In the genomic region with DNA sequence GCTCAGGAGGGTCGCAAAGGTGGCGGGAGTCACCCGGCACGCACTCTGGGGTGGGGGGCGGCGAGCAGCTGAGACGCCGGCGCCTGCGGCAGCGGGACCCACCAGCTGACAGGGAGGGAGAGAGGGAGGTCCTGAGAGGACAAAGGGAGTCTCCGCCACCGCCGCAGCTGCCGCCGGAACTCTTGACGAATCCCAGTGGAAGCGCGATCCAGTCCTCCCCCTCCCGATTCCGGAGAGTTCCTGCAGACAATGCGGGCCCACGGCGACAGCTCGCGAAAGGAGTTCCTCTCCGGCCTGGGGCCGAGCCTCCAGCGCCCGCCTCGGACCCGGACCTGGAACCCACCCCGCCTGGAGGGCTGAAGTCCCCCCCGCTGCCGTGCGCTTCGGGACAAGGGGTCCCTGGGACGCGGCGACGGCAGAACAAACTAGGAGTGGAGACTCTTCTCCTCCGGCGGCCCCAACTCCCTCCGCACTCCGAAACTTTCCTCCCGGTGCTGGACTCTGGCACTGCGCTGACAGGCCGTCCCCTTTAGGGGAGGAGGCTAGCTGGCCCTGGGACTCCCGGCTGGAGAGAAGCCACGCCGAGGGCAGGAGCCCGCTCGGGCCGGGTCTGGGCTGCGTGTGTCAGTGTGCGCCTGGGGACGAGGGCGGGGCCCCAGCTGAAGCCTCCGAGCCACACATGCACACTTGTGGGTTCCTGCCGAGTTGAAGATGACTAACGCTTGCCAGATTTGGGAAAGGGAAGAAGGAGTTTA, we compare ENCODE assay signal across 1 cellular context.
A peak's percentile ranks its signal among the peaks of the same experiment; 100 is the strongest.
TF ChIP-seq lines count a peak whose summit lies in the region.

A gene (minus strand): TSS at position 623 of the 755 bp plus-strand sequence. CDS start 669 bp downstream, outside the sequence.

TF ChIP-seq in HepG2, 621 proteins besides CTCF, POLR2A, EP300 and RAD21 (continued from another document and continues in another):
- TF ChIP-seq, protein P1, sequence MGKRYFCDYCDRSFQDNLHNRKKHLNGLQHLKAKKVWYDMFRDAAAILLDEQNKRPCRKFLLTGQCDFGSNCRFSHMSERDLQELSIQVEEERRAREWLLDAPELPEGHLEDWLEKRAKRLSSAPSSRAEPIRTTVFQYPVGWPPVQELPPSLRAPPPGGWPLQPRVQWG (CRISPR knock-in tag; IDR thresholded peaks at IDR 0.05; ENCODE audit: borderline replicate concordance, low read depth) = no peak
- TF ChIP-seq KLF15 (CRISPR knock-in tag; IDR thresholded peaks at IDR 0.05; ENCODE audit: borderline replicate concordance) (0 out of 2 replicates have a peak, but pooled peaks have one; percentile 35), TEAD2 (CRISPR knock-in tag; IDR thresholded peaks at IDR 0.05) (no peak), SIN3B (IDR thresholded peaks at IDR 0.05; ENCODE audit: low read length) (no peak), THYN1 (CRISPR knock-in tag; IDR thresholded peaks at IDR 0.05; ENCODE audit: borderline replicate concordance, low read depth) (no peak), FLYWCH1 (CRISPR knock-in tag; IDR thresholded peaks at IDR 0.05) (no peak), ZNF747 (CRISPR knock-in tag; IDR thresholded peaks at IDR 0.05; ENCODE audit: borderline replicate concordance) (no peak), SAFB2 (CRISPR knock-in tag; IDR thresholded peaks at IDR 0.05; ENCODE audit: borderline replicate concordance, low read depth) (no peak; the same call in 1 of the 2 replicates), MIXL1 (CRISPR knock-in tag; IDR thresholded peaks at IDR 0.05) (no peak), MTF1 (CRISPR knock-in tag; IDR thresholded peaks at IDR 0.05) (no peak), NR2F2 (IDR thresholded peaks at IDR 0.05; ENCODE audit: borderline replicate concordance, low read depth) (no peak), ZNF761 (CRISPR knock-in tag; conservative IDR thresholded peaks at IDR 0.05) (no peak), ZNF101 (CRISPR knock-in tag; IDR thresholded peaks at IDR 0.05; ENCODE audit: borderline replicate concordance, low read depth) (no peak), TARDBP (CRISPR knock-in tag; IDR thresholded peaks at IDR 0.05) (no peak), TAF1 (CRISPR knock-in tag; IDR thresholded peaks at IDR 0.05) (peak; percentile 60), MED13 (CRISPR knock-in tag; IDR thresholded peaks at IDR 0.05) (peak; percentile 43; the same call in 1 of the 2 replicates), ZNF703 (CRISPR knock-in tag; IDR thresholded peaks at IDR 0.05; ENCODE audit: borderline replicate concordance) (no peak), ZBTB8A (CRISPR knock-in tag; IDR thresholded peaks at IDR 0.05; ENCODE audit: borderline replicate concordance, low read depth) (no peak), PHF20 (CRISPR knock-in tag; IDR thresholded peaks at IDR 0.05) (no peak), ZFX (CRISPR knock-in tag; IDR thresholded peaks at IDR 0.05; ENCODE audit: low read depth) (peak; percentile 79), ISX (CRISPR knock-in tag; conservative IDR thresholded peaks at IDR 0.05) (0 out of 2 replicates have a peak, but pooled peaks have one; percentile 31), PLRG1 (conservative IDR thresholded peaks at IDR 0.05) (no peak), ZNF605 (CRISPR knock-in tag; IDR thresholded peaks at IDR 0.05) (peak; percentile 14; the same call in 1 of the 2 replicates), NFYB (CRISPR knock-in tag; IDR thresholded peaks at IDR 0.05) (no peak), MZF1 (CRISPR knock-in tag; IDR thresholded peaks at IDR 0.05; ENCODE audit: borderline replicate concordance) (0 out of 2 replicates have a peak, but pooled peaks have one; percentile 24), ZNF12 (CRISPR knock-in tag; IDR thresholded peaks at IDR 0.05) (no peak), ZNF615 (CRISPR knock-in tag; IDR thresholded peaks at IDR 0.05; ENCODE audit: borderline replicate concordance) (no peak), JARID2 (CRISPR knock-in tag; IDR thresholded peaks at IDR 0.05; ENCODE audit: insufficient replicate concordance) (no peak), KLF6 (CRISPR knock-in tag; IDR thresholded peaks at IDR 0.05) (no peak), PRMT3 (CRISPR knock-in tag; IDR thresholded peaks at IDR 0.05; ENCODE audit: borderline replicate concordance, low read depth) (no peak), ZFP37 (CRISPR knock-in tag; IDR thresholded peaks at IDR 0.05; ENCODE audit: borderline replicate concordance) (no peak)
- TF ChIP-seq, protein P2, sequence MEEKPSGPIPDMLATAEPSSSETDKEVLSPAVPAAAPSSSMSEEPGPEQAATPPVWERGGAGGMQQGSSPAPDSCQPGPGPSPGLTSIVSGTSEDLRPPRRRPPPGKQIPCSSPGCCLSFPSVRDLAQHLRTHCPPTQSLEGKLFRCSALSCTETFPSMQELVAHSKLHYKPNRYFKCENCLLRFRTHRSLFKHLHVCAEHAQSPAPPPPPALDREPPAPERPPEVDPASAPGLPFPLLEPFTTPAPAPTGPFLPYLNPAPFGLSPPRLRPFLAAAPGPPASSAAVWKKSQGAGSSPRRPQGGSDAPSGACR (CRISPR knock-in tag; IDR thresholded peaks at IDR 0.05) = no peak
- TF ChIP-seq, protein P3, sequence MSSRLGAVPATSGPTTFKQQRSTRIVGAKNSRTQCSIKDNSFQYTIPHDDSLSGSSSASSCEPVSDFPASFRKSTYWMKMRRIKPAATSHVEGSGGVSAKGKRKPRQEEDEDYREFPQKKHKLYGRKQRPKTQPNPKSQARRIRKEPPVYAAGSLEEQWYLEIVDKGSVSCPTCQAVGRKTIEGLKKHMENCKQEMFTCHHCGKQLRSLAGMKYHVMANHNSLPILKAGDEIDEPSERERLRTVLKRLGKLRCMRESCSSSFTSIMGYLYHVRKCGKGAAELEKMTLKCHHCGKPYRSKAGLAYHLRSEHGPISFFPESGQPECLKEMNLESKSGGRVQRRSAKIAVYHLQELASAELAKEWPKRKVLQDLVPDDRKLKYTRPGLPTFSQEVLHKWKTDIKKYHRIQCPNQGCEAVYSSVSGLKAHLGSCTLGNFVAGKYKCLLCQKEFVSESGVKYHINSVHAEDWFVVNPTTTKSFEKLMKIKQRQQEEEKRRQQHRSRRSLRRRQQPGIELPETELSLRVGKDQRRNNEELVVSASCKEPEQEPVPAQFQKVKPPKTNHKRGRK (CRISPR knock-in tag; IDR thresholded peaks at IDR 0.05) = no peak
- TF ChIP-seq, protein P4, sequence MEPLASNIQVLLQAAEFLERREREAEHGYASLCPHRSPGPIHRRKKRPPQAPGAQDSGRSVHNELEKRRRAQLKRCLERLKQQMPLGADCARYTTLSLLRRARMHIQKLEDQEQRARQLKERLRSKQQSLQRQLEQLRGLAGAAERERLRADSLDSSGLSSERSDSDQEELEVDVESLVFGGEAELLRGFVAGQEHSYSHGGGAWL (CRISPR knock-in tag; IDR thresholded peaks at IDR 0.05) = peak; percentile 8; the same call in 1 of the 2 replicates
- TF ChIP-seq, protein P5, sequence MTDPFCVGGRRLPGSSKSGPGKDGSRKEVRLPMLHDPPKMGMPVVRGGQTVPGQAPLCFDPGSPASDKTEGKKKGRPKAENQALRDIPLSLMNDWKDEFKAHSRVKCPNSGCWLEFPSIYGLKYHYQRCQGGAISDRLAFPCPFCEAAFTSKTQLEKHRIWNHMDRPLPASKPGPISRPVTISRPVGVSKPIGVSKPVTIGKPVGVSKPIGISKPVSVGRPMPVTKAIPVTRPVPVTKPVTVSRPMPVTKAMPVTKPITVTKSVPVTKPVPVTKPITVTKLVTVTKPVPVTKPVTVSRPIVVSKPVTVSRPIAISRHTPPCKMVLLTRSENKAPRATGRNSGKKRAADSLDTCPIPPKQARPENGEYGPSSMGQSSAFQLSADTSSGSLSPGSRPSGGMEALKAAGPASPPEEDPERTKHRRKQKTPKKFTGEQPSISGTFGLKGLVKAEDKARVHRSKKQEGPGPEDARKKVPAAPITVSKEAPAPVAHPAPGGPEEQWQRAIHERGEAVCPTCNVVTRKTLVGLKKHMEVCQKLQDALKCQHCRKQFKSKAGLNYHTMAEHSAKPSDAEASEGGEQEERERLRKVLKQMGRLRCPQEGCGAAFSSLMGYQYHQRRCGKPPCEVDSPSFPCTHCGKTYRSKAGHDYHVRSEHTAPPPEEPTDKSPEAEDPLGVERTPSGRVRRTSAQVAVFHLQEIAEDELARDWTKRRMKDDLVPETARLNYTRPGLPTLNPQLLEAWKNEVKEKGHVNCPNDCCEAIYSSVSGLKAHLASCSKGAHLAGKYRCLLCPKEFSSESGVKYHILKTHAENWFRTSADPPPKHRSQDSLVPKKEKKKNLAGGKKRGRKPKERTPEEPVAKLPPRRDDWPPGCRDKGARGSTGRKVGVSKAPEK (CRISPR knock-in tag; IDR thresholded peaks at IDR 0.05; ENCODE audit: borderline replicate concordance) = peak; percentile 18; the same call in 1 of the 2 replicates
- TF ChIP-seq, protein P6, sequence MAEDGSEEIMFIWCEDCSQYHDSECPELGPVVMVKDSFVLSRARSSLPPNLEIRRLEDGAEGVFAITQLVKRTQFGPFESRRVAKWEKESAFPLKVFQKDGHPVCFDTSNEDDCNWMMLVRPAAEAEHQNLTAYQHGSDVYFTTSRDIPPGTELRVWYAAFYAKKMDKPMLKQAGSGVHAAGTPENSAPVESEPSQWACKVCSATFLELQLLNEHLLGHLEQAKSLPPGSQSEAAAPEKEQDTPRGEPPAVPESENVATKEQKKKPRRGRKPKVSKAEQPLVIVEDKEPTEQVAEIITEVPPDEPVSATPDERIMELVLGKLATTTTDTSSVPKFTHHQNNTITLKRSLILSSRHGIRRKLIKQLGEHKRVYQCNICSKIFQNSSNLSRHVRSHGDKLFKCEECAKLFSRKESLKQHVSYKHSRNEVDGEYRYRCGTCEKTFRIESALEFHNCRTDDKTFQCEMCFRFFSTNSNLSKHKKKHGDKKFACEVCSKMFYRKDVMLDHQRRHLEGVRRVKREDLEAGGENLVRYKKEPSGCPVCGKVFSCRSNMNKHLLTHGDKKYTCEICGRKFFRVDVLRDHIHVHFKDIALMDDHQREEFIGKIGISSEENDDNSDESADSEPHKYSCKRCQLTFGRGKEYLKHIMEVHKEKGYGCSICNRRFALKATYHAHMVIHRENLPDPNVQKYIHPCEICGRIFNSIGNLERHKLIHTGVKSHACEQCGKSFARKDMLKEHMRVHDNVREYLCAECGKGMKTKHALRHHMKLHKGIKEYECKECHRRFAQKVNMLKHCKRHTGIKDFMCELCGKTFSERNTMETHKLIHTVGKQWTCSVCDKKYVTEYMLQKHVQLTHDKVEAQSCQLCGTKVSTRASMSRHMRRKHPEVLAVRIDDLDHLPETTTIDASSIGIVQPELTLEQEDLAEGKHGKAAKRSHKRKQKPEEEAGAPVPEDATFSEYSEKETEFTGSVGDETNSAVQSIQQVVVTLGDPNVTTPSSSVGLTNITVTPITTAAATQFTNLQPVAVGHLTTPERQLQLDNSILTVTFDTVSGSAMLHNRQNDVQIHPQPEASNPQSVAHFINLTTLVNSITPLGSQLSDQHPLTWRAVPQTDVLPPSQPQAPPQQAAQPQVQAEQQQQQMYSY (CRISPR knock-in tag; IDR thresholded peaks at IDR 0.05) = no peak; the same call in 1 of the 2 replicates
- TF ChIP-seq, protein P7, sequence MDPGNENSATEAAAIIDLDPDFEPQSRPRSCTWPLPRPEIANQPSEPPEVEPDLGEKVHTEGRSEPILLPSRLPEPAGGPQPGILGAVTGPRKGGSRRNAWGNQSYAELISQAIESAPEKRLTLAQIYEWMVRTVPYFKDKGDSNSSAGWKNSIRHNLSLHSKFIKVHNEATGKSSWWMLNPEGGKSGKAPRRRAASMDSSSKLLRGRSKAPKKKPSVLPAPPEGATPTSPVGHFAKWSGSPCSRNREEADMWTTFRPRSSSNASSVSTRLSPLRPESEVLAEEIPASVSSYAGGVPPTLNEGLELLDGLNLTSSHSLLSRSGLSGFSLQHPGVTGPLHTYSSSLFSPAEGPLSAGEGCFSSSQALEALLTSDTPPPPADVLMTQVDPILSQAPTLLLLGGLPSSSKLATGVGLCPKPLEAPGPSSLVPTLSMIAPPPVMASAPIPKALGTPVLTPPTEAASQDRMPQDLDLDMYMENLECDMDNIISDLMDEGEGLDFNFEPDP (CRISPR knock-in tag; conservative IDR thresholded peaks at IDR 0.05) = no peak
- TF ChIP-seq, protein P8, sequence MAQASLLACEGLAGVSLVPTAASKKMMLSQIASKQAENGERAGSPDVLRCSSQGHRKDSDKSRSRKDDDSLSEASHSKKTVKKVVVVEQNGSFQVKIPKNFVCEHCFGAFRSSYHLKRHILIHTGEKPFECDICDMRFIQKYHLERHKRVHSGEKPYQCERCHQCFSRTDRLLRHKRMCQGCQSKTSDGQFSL (CRISPR knock-in tag; IDR thresholded peaks at IDR 0.05) = no peak
- TF ChIP-seq, protein P9, sequence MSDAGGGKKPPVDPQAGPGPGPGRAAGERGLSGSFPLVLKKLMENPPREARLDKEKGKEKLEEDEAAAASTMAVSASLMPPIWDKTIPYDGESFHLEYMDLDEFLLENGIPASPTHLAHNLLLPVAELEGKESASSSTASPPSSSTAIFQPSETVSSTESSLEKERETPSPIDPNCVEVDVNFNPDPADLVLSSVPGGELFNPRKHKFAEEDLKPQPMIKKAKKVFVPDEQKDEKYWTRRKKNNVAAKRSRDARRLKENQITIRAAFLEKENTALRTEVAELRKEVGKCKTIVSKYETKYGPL (CRISPR knock-in tag; IDR thresholded peaks at IDR 0.05) = no peak
- TF ChIP-seq, protein P10, sequence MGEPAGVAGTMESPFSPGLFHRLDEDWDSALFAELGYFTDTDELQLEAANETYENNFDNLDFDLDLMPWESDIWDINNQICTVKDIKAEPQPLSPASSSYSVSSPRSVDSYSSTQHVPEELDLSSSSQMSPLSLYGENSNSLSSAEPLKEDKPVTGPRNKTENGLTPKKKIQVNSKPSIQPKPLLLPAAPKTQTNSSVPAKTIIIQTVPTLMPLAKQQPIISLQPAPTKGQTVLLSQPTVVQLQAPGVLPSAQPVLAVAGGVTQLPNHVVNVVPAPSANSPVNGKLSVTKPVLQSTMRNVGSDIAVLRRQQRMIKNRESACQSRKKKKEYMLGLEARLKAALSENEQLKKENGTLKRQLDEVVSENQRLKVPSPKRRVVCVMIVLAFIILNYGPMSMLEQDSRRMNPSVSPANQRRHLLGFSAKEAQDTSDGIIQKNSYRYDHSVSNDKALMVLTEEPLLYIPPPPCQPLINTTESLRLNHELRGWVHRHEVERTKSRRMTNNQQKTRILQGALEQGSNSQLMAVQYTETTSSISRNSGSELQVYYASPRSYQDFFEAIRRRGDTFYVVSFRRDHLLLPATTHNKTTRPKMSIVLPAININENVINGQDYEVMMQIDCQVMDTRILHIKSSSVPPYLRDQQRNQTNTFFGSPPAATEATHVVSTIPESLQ (CRISPR knock-in tag; conservative IDR thresholded peaks at IDR 0.05) = no peak
- TF ChIP-seq, protein P11, sequence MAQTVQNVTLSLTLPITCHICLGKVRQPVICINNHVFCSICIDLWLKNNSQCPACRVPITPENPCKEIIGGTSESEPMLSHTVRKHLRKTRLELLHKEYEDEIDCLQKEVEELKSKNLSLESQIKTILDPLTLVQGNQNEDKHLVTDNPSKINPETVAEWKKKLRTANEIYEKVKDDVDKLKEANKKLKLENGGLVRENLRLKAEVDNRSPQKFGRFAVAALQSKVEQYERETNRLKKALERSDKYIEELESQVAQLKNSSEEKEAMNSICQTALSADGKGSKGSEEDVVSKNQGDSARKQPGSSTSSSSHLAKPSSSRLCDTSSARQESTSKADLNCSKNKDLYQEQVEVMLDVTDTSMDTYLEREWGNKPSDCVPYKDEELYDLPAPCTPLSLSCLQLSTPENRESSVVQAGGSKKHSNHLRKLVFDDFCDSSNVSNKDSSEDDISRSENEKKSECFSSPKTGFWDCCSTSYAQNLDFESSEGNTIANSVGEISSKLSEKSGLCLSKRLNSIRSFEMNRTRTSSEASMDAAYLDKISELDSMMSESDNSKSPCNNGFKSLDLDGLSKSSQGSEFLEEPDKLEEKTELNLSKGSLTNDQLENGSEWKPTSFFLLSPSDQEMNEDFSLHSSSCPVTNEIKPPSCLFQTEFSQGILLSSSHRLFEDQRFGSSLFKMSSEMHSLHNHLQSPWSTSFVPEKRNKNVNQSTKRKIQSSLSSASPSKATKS (CRISPR knock-in tag; IDR thresholded peaks at IDR 0.05) = no peak
